8 cellular contexts compared by ENCODE assay signal in genomic region chr12:72986963-72987362, GRCh38.
"Had no signal": no experiment of that assay in that cellular context is flagged by ENCODE, and none has a peak within 500 bp of the region (broad histone marks: within the 10 kb centered on the region; RNA-seq: fewer than 3 reads in every experiment).

No MANE protein-coding gene starts in this region.

- ATAC-seq: GM23338 had no signal

- H3K4me2 ChIP-seq: GM23338, KMS-11 had no signal

- H3K4me3 ChIP-seq: GM23338 had no signal

- FAIRE-seq: H1, H54, HTR-8/SVneo had no signal

- H3K9ac ChIP-seq: KMS-11 had no signal

- DNase-seq: H9, HCEC 1CT, KBM-7 had no signal

- H3K27ac ChIP-seq: KMS-11 had no signal
